16 cellular contexts compared by ENCODE assay signal in genomic region chr18:13017247-13017875, GRCh38. TPM values are rescaled to one million over a fixed set of nuclear protein-coding genes. Genes with fewer than 3 reads are reported as not detected.
DNase-seq lines count a peak whose midpoint lies in the region; ATAC-seq and FAIRE-seq lines count a peak whose summit lies in the region.
"Had no signal": no experiment of that assay in that cellular context is flagged by ENCODE, and none has a peak within 500 bp of the region (broad histone marks: within the 10 kb centered on the region; RNA-seq: fewer than 3 reads in every experiment).

No MANE protein-coding gene starts in this region.

- no peaks in the 10 kb centered on the region for H3K9me3 Mint-ChIP-seq in activated CD4-positive, alpha-beta T cell treated with anti-CD3 and anti-CD28 coated beads for 36 hours (ENCODE audit: low read depth)
- H3K9me3 Mint-ChIP-seq in activated T-helper 2 cell treated with anti-CD3 and anti-CD28 coated beads, Interferon-gamma antibody, Interleukin-2, Interleukin-4, amounts not matched to agents 10 μg/mL and 5 μg/mL and 100 μg/mL, durations not matched to agents 14 hours and 24 hours and 36 hours, result peaks cover 7% of the 10 kb centered on the region
- H3K9me3 Mint-ChIP-seq: GM23338 had no signal

- peaks cover 75% of the 10 kb centered on the region for H3K36me3 Mint-ChIP-seq in activated CD4-positive, alpha-beta T cell treated with anti-CD3 and anti-CD28 coated beads for 36 hours (ENCODE audit: low read depth)
- peaks cover 89% of the 10 kb centered on the region for H3K36me3 Mint-ChIP-seq in activated T-helper 2 cell treated with anti-CD3 and anti-CD28 coated beads, Interferon-gamma antibody, Interleukin-2, Interleukin-4, amounts not matched to agents 10 μg/mL and 5 μg/mL and 100 μg/mL, durations not matched to agents 14 hours and 24 hours and 36 hours (ENCODE audit: low read depth)

- CTCF ChIA-PET in activated CD4-positive, alpha-beta T cell treated with anti-CD3 and anti-CD28 coated beads for 36 hours (lab: Charles Lee), result no interaction called here

- no peak overlapping the region for H3K4me3 Mint-ChIP-seq in activated CD4-positive, alpha-beta T cell treated with anti-CD3 and anti-CD28 coated beads for 36 hours
- no peak overlapping the region for H3K4me3 Mint-ChIP-seq in activated T-helper 2 cell treated with anti-CD3 and anti-CD28 coated beads, Interferon-gamma antibody, Interleukin-2, Interleukin-4, amounts not matched to agents 10 μg/mL and 5 μg/mL and 100 μg/mL, durations not matched to agents 14 hours and 24 hours and 36 hours (ENCODE audit: low read depth)
- H3K4me3 Mint-ChIP-seq: GM23338 had no signal

- peaks cover 11% of the 10 kb centered on the region for H3K4me1 Mint-ChIP-seq in activated CD4-positive, alpha-beta T cell treated with anti-CD3 and anti-CD28 coated beads for 36 hours
- H3K4me1 Mint-ChIP-seq in activated T-helper 2 cell treated with anti-CD3 and anti-CD28 coated beads, Interferon-gamma antibody, Interleukin-2, Interleukin-4, amounts not matched to agents 10 μg/mL and 5 μg/mL and 100 μg/mL, durations not matched to agents 14 hours and 24 hours and 36 hours (ENCODE audit: low read depth), result peaks cover 25% of the 10 kb centered on the region

- POLR2A ChIA-PET in activated CD4-positive, alpha-beta T cell treated with anti-CD3 and anti-CD28 coated beads for 36 hours (lab: Charles Lee), result no interaction called here

- no peaks in the 10 kb centered on the region for H3K27me3 Mint-ChIP-seq in activated CD4-positive, alpha-beta T cell treated with anti-CD3 and anti-CD28 coated beads for 36 hours
- no peaks in the 10 kb centered on the region for H3K27me3 Mint-ChIP-seq in activated T-helper 2 cell treated with anti-CD3 and anti-CD28 coated beads, Interferon-gamma antibody, Interleukin-2, Interleukin-4, amounts not matched to agents 10 μg/mL and 5 μg/mL and 100 μg/mL, durations not matched to agents 14 hours and 24 hours and 36 hours (ENCODE audit: low read depth)

- no peak for ATAC-seq in activated CD4-positive, alpha-beta T cell treated with anti-CD3 and anti-CD28 coated beads for 36 hours
- ATAC-seq in left colon (no peak), HG02973 (IDR thresholded peaks at IDR 0.05; ENCODE audit: unreplicated experiment) (no peak)
- ATAC-seq: GM12878, GM23338, HepG2 had no signal

- DNase-seq in activated CD4-positive, alpha-beta T cell treated with anti-CD3 and anti-CD28 coated beads for 36 hours, result no peak
- DNase-seq in activated CD4-positive, alpha-beta T cell treated with anti-CD3 and anti-CD28 coated beads, Interleukin-2, amount 50 U/mL, for 4 hours, result no peak
- DNase-seq in GM19239 (ENCODE audit: insufficient read length, low spot score) (no peak), left colon (no peak)
- DNase-seq in activated T-helper 2 cell treated with anti-CD3 and anti-CD28 coated beads, Interferon-gamma antibody, Interleukin-2, Interleukin-4, amounts not matched to agents 10 μg/mL and 5 μg/mL and 100 μg/mL, durations not matched to agents 14 hours and 24 hours and 36 hours (ENCODE audit: low spot score), result no peak
- no peak for DNase-seq in stimulated activated CD4-positive, alpha-beta T cell treated with anti-CD3 and anti-CD28 coated beads, Interleukin-4, amount 100 ng/mL, for 1 hour
- DNase-seq: 8988T, AML-193, DMS79, H7 had no signal

- intact Hi-C loops in activated CD4-positive, alpha-beta T cell treated with anti-CD3 and anti-CD28 coated beads for 36 hours (cut with DNase I, micrococcal nuclease), result no loop called here
- intact Hi-C loops in activated T-helper 2 cell treated with anti-CD3 and anti-CD28 coated beads, Interferon-gamma antibody, Interleukin-2, Interleukin-4, amounts not matched to agents 10 μg/mL and 5 μg/mL and 100 μg/mL, durations not matched to agents 14 hours and 24 hours and 36 hours (cut with micrococcal nuclease), result no loop called here
- intact Hi-C loops in left colon (cut with DNase I, micrococcal nuclease), result loop anchor here in 1 of 2 donors (10.0 kb wide), 1 partner anchor 77 kb away; no protein-coding TSS in a partner anchor

- H3K27ac Mint-ChIP-seq in activated CD4-positive, alpha-beta T cell treated with anti-CD3 and anti-CD28 coated beads for 36 hours, result peak overlapping the region; percentile 37
- H3K27ac Mint-ChIP-seq in activated T-helper 2 cell treated with anti-CD3 and anti-CD28 coated beads, Interferon-gamma antibody, Interleukin-2, Interleukin-4, amounts not matched to agents 10 μg/mL and 5 μg/mL and 100 μg/mL, durations not matched to agents 14 hours and 24 hours and 36 hours, result peak overlapping the region; percentile 51
- H3K27ac Mint-ChIP-seq: GM23338 had no signal

- FAIRE-seq in GM19239 (lab: Jason Lieb, UNC), result peak; percentile 26
- FAIRE-seq: GM12878, GM18507, HepG2, HTR-8/SVneo had no signal

RNA-seq across cellular contexts. Expression of gene CEP192, which starts 26.2 kb away (rescaled TPM):
- total RNA-seq in activated CD4-positive, alpha-beta T cell treated with anti-CD3 and anti-CD28 coated beads for 36 hours, result 10 to 100 TPM; 36.0 to 39.3 TPM
- total RNA-seq in activated T-helper 2 cell treated with anti-CD3 and anti-CD28 coated beads, Interferon-gamma antibody, Interleukin-2, Interleukin-4, amounts not matched to agents 10 μg/mL and 5 μg/mL and 100 μg/mL, durations not matched to agents 14 hours and 24 hours and 36 hours, result 37.2 and 37.4 TPM in 2 replicates
- total RNA-seq in left colon, result 10 to 100 TPM; 24.7 to 27.6 TPM
